Comparison of ENCODE assay signal across 24 cellular contexts in genomic region chr2:181772777-181773176, GRCh38.
DNase-seq lines count a peak whose midpoint lies in the region; ATAC-seq, FAIRE-seq and TF ChIP-seq lines count a peak whose summit lies in the region.
"Had no signal": no experiment of that assay in that cellular context is flagged by ENCODE, and none has a peak within 500 bp of the region (broad histone marks: within the 10 kb centered on the region; RNA-seq: fewer than 3 reads in every experiment).

No MANE protein-coding gene starts in this region.

- no peak for ATAC-seq in Panc1
- ATAC-seq in K562, result no peak
- ATAC-seq: A549, GM12878 had no signal

- peak overlapping the region; percentile 3; the same call in 1 of the 2 replicates for H3K27ac ChIP-seq in Panc1 (ENCODE audit: low read length)
- H3K27ac ChIP-seq in K562 (ENCODE audit: extremely low read depth, low read depth, low read length), result no peak overlapping the region
- H3K27ac ChIP-seq: 22Rv1, A549, BLaER1 had no signal

- no peak for TF ChIP-seq POLR2A in K562 (conservative IDR thresholded peaks at IDR 0.05)

- CTCF ChIA-PET in Panc1 (lab: Charles Lee) (no interaction called here), K562 (lab: Yijun Ruan, JAX; ENCODE audit: low intra/inter-chr PET ratio) (no interaction called here)

- BruUV-seq in Panc1 (replicated peaks; lab: Mats Ljungman, UMichigan) (no TSS peak), K562 (replicated peaks; lab: Mats Ljungman, UMichigan) (no TSS peak)

- no peaks in the 10 kb centered on the region for H4K20me1 ChIP-seq in K562 (replicated peaks; ENCODE audit: control insufficient read depth, insufficient read depth, low read length)
- H4K20me1 ChIP-seq: BLaER1 had no signal

- peak; percentile 40 for DNase-seq in NCI-H2227 treated with DMSO at 0.1 percent for 48 hours (lab: John Stamatoyannopoulos, UW)
- no peak for DNase-seq in NCI-H2227 (lab: John Stamatoyannopoulos, UW; ENCODE audit: unreplicated experiment)
- no peak for DNase-seq in Panc1 (ENCODE audit: low read depth, low spot score)
- no peak for DNase-seq in K562 (ENCODE audit: extremely low read depth in 1 of 4, low spot score in 3 of 4)
- no peak for DNase-seq in stimulated activated CD4-positive, alpha-beta T cell treated with anti-CD3 and anti-CD28 coated beads, Interleukin-2, amount 100 ng/mL, for 24 hours
- no peak for DNase-seq in ACHN
- DNase-seq: BE2C; C1 segment of cervical spinal cord; CD4-positive, alpha-beta memory T cell; CD4-positive, CD25-positive, alpha-beta regulatory T cell; CD8-positive, alpha-beta memory T cell; DMS 273 treated with DMSO at 0.1 percent for 48 hours; DMS153; DMS53; DMS79; DND-41; EL; GDM1 had no signal

- no peak for TF ChIP-seq CTCF in Panc1 (IDR thresholded peaks at IDR 0.05)
- TF ChIP-seq CTCF in K562 (IDR thresholded peaks at IDR 0.05 in 2 of 3, conservative IDR thresholded peaks at IDR 0.05 in 1 of 3; ENCODE audit: insufficient read depth in 2 of 3, low read depth in 1 of 3, low read length in 3 of 3), result no peak

- in situ Hi-C loops in Panc1 (cut with HindIII; ENCODE audit: low pct_unique_long_range_greater_than_20kb, low sequenced_read_pairs), result loop anchor here (25.0 kb wide), 1 partner anchor 315 kb away; no protein-coding TSS in a partner anchor
- in situ Hi-C loops in K562 (cut with MboI), result no loop called here
- in situ Hi-C loops in ACHN (cut with HindIII; ENCODE audit: low pct_ligation_motif_present, low pct_unique_long_range_greater_than_20kb, low sequenced_read_pairs), result loop anchor here (25.0 kb wide), 2 partner anchors 140 to 315 kb away; no protein-coding TSS in a partner anchor

- H3K4me1 ChIP-seq in Panc1 (ENCODE audit: control insufficient read depth, insufficient read depth, low read length) (no peaks in the 10 kb centered on the region; the same call in 1 of the 2 replicates), K562 (replicated peaks in 1 of 2; ENCODE audit: control insufficient read depth in 2 of 2, insufficient read depth in 2 of 2, low read length in 2 of 2) (no peaks in the 10 kb centered on the region)
- H3K4me1 ChIP-seq: BE2C, BLaER1 had no signal

- H3K4me3 ChIP-seq in Panc1 (ENCODE audit: low read depth in 2 of 2, low read length in 2 of 2) (no peak overlapping the region), K562 (no peak overlapping the region)
- H3K4me3 ChIP-seq: A549, BLaER1, GM12878 had no signal

- H3K4me2 ChIP-seq in K562 (ENCODE audit: insufficient read depth, low read length), result no peak overlapping the region
- H3K4me2 ChIP-seq: A549, BLaER1 had no signal

- FAIRE-seq in K562 (lab: Jason Lieb, UNC), result no peak
- FAIRE-seq: A549, GM12878, GM12892, GM18507 had no signal

- H3K9me3 ChIP-seq in Panc1 (ENCODE audit: control insufficient read depth, insufficient read depth, low read depth, low read length) (no peaks in the 10 kb centered on the region; the same call in 1 of the 2 replicates), K562 (replicated peaks; ENCODE audit: control insufficient read depth, insufficient read depth, low read depth, low read length) (no peaks in the 10 kb centered on the region)
- H3K9me3 ChIP-seq: A549, BE2C, BLaER1 had no signal

- H2AFZ ChIP-seq in K562 (ENCODE audit: low read depth, low read length), result no peak overlapping the region

- no peak for TF ChIP-seq EP300 in K562 (IDR thresholded peaks at IDR 0.05; ENCODE audit: low read length)

- POLR2A ChIA-PET in Panc1 (lab: Charles Lee), result no interaction called here
- POLR2A ChIA-PET in K562 (lab: Yijun Ruan, JAX), result no interaction called here

- H3K9me1 ChIP-seq in K562 (ENCODE audit: control insufficient read depth, insufficient read depth, low read length), result no peaks in the 10 kb centered on the region

- H3K27me3 ChIP-seq in Panc1 (ENCODE audit: control insufficient read depth, insufficient read depth, low read length) (no peaks in the 10 kb centered on the region), K562 (ENCODE audit: control insufficient read depth in 2 of 2, insufficient read depth in 2 of 2, low read length in 2 of 2) (no peaks in the 10 kb centered on the region)
- H3K27me3 ChIP-seq: BE2C, BLaER1 had no signal

- no peak for TF ChIP-seq RAD21 in K562 (CRISPR knock-in tag; conservative IDR thresholded peaks at IDR 0.05 in 1 of 2, IDR thresholded peaks at IDR 0.05 in 1 of 2)

- no peak overlapping the region for H3K9ac ChIP-seq in K562 (ENCODE audit: insufficient read depth in 1 of 2, low read depth in 2 of 2, low read length in 2 of 2)
- H3K9ac ChIP-seq: BLaER1 had no signal

- WGBS in K562 (ENCODE audit: insufficient coverage, low coverage, missing lambda C conversion rate), result 0% methylated on average over 1 of the region's 1 CpG

- H3K36me3 ChIP-seq in Panc1 (ENCODE audit: control insufficient read depth, insufficient read depth, low read length), result no peaks in the 10 kb centered on the region
- no peaks in the 10 kb centered on the region for H3K36me3 ChIP-seq in K562 (ENCODE audit: control insufficient read depth, insufficient read depth, low read length)
- H3K36me3 ChIP-seq: BE2C, BLaER1 had no signal

- intact Hi-C loops in Panc1 (cut with micrococcal nuclease; ENCODE audit: unreplicated experiment) (no loop called here), K562 (cut with micrococcal nuclease) (no loop called here)

- no peaks in the 10 kb centered on the region for H3K79me2 ChIP-seq in K562 (ENCODE audit: control insufficient read depth, insufficient read depth, low read length)

TF ChIP-seq in K562, 482 proteins besides CTCF, POLR2A, EP300 and RAD21:
- TF ChIP-seq HMBOX1 (IDR thresholded peaks at IDR 0.05) (0 out of 2 replicates have a peak, but pooled peaks have one; percentile 24), ZNF282 (CRISPR knock-in tag; IDR thresholded peaks at IDR 0.05) (no peak), SIRT6 (IDR thresholded peaks at IDR 0.05; ENCODE audit: low read depth, low read length) (no peak), ZNF224 (CRISPR knock-in tag; IDR thresholded peaks at IDR 0.05) (no peak), JUNB (CRISPR knock-in tag; conservative IDR thresholded peaks at IDR 0.05) (no peak), EHMT2 (IDR thresholded peaks at IDR 0.05) (no peak), PHF20 (IDR thresholded peaks at IDR 0.05; ENCODE audit: partially characterized antibody) (no peak)
TF ChIP-seq in K562: peak in this region for 1.
